In genomic region chr6:64012351-64013060, GRCh38 we compare ENCODE assay signal across 7 cellular contexts.
DNase-seq lines count a peak whose midpoint lies in the region; ATAC-seq and TF ChIP-seq lines count a peak whose summit lies in the region.

No MANE protein-coding gene starts in this region.

- DNase-seq in GM13976 (ENCODE audit: low spot score), result peak; percentile 36
- DNase-seq in NCI-H1694 treated with DMSO at 0.1 percent for 48 hours (lab: John Stamatoyannopoulos, UW), result peak; percentile 57
- DNase-seq in brain microvascular endothelial cell, result peak; percentile 2
- no peak for DNase-seq in left lung
- DNase-seq in effector CD8-positive, alpha-beta T cell (lab: John Stamatoyannopoulos, UW), result no peak

- intact Hi-C loops in left lung (cut with DNase I), result no loop called here

- in situ Hi-C loops in GM13976 (cut with MboI; ENCODE audit: low sequenced_read_pairs, unreplicated experiment) (no loop called here), brain microvascular endothelial cell (cut with HindIII; ENCODE audit: low pct_ligation_motif_present, low sequenced_read_pairs) (no loop called here)

- H3K36me3 ChIP-seq in brain microvascular endothelial cell (replicated peaks) (no peaks in the 10 kb centered on the region), left lung (no peaks in the 10 kb centered on the region)

- H3K4me1 ChIP-seq in left lung, result no peaks in the 10 kb centered on the region

- no peak overlapping the region for H3K27ac ChIP-seq in brain microvascular endothelial cell
- no peak overlapping the region for H3K27ac ChIP-seq in left lung

- H3K4me3 ChIP-seq in brain microvascular endothelial cell (ENCODE audit: low read depth, low read length) (no peak overlapping the region), left lung (no peak overlapping the region)

- H3K27me3 ChIP-seq in brain microvascular endothelial cell (replicated peaks) (no peaks in the 10 kb centered on the region), left lung (no peaks in the 10 kb centered on the region)

- no peaks in the 10 kb centered on the region for H3K9me3 ChIP-seq in left lung

- no peak for TF ChIP-seq POLR2A in GM18505 (IDR thresholded peaks at IDR 0.05; ENCODE audit: borderline replicate concordance, extremely low read depth, insufficient read depth, insufficient read length)

- peak; percentile 82 for ATAC-seq in left lung
- no peak for ATAC-seq in HG03095 (IDR thresholded peaks at IDR 0.05; ENCODE audit: unreplicated experiment)
- no peak for ATAC-seq in GM18505 (IDR thresholded peaks at IDR 0.05; ENCODE audit: unreplicated experiment)

- peak; percentile 49 for TF ChIP-seq CTCF in GM13976 (IDR thresholded peaks at IDR 0.05; ENCODE audit: borderline replicate concordance, control extremely low read depth, extremely low read depth, insufficient read depth, missing control alignments)
- peak; percentile 87 for TF ChIP-seq CTCF in brain microvascular endothelial cell (IDR thresholded peaks at IDR 0.05; ENCODE audit: low read depth, low read length, missing control alignments)
- peak in 1 of 2 donors; percentile 43 for TF ChIP-seq CTCF in left lung (IDR thresholded peaks at IDR 0.05)

Comparison
In these comparisons a context has a peak if more than half of its experiments do, and no peak if none do; other contexts are left out.
1. DNase-seq: peak in GM13976 (single experiment), NCI-H1694 treated with DMSO at 0.1 percent for 48 hours (single experiment) and brain microvascular endothelial cell (single experiment); none in left lung (0 of 2) and effector CD8-positive, alpha-beta T cell (single experiment).